Comparison of ENCODE assay signal across 1 cellular context in the genomic region with DNA sequence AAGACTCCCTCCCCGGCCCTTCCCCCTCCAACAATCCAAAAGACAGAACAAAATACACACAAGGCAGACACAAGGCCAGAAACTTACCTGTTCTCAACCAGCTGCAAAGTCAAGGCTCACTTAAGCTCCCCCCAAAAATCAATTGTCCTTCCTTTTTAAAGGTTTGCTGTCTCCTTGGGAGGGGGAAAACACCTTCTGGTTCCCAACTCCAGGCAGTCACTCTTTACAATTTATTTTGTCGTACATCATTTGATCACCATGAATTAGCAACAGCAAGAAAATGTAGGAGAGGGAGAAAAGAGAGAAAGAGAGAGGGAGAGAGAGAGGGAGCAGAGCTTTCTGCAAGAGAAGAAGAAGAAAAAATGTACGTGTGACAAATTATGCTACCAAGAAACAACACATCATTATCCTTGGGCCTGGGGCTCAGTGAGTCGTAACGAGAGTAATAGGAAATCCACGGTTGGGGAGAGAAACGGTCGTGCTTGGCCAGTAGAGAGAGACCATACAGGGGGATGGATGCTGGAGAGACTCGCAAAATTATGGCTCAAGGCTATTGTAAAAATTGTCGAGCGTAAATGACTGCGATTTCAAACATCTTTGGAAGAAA.
TF ChIP-seq lines count a peak whose summit lies in the region.

A gene with protein sequence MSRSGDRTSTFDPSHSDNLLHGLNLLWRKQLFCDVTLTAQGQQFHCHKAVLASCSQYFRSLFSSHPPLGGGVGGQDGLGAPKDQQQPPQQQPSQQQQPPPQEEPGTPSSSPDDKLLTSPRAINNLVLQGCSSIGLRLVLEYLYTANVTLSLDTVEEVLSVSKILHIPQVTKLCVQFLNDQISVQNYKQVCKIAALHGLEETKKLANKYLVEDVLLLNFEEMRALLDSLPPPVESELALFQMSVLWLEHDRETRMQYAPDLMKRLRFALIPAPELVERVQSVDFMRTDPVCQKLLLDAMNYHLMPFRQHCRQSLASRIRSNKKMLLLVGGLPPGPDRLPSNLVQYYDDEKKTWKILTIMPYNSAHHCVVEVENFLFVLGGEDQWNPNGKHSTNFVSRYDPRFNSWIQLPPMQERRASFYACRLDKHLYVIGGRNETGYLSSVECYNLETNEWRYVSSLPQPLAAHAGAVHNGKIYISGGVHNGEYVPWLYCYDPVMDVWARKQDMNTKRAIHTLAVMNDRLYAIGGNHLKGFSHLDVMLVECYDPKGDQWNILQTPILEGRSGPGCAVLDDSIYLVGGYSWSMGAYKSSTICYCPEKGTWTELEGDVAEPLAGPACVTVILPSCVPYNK (minus strand): TSS at position 444 of the 607 bp plus-strand sequence. CDS start 2,432 bp downstream, outside the sequence.

TF ChIP-seq in HepG2, 621 proteins besides CTCF, POLR2A, EP300 and RAD21:
- TF ChIP-seq ZBTB38 (CRISPR knock-in tag; IDR thresholded peaks at IDR 0.05) (peak; percentile 74; the same call in 1 of the 2 replicates), RBM22 (optimal IDR thresholded peaks at IDR 0.05; ENCODE audit: low read length) (peak; percentile 53), ZSCAN22 (CRISPR knock-in tag; IDR thresholded peaks at IDR 0.05) (no peak), ZNF761 (CRISPR knock-in tag; conservative IDR thresholded peaks at IDR 0.05) (no peak), ZNF616 (CRISPR knock-in tag; IDR thresholded peaks at IDR 0.05; ENCODE audit: low read depth) (no peak), POLR2G (IDR thresholded peaks at IDR 0.05; ENCODE audit: low read depth, low read length) (peak; percentile 56), GATAD2A (CRISPR knock-in tag; IDR thresholded peaks at IDR 0.05) (no peak)
